20 cellular contexts compared by ENCODE assay signal in genomic region chr15:64604319-64604718, GRCh38.
"Had no signal": no experiment of that assay in that cellular context is flagged by ENCODE, and none has a peak within 500 bp of the region (broad histone marks: within the 10 kb centered on the region; RNA-seq: fewer than 3 reads in every experiment).

No MANE protein-coding gene starts in this region.

- H3K4me3 ChIP-seq: body of pancreas, dorsolateral prefrontal cortex, lung, right atrium auricular region, suprapubic skin, transverse colon, vagina had no signal

- H3K9me3 Mint-ChIP-seq: activated CD4-positive, alpha-beta T cell treated with anti-CD3 and anti-CD28 coated beads, Interleukin-2, amount 10 ng/mL, durations not matched to agents 7 days and 5 days; activated naive CD4-positive, alpha-beta T cell treated with anti-CD3 and anti-CD28 coated beads, Interleukin-2, amount 50 U/mL, for 72 hours; neural crest cell had no signal

- H3K27ac ChIP-seq: body of pancreas, dorsolateral prefrontal cortex, right atrium auricular region, suprapubic skin, transverse colon, vagina had no signal

- H3K36me3 ChIP-seq: right atrium auricular region, suprapubic skin, transverse colon, vagina had no signal

- ATAC-seq: activated CD4-positive, CD25-positive, alpha-beta regulatory T cell treated with anti-CD3 and anti-CD28 coated beads, Interleukin-2, amount 50 U/mL, for 24 hours; body of pancreas had no signal

- H3K27ac Mint-ChIP-seq: progenitor cell of endocrine pancreas had no signal

- H3K9me3 ChIP-seq: body of pancreas, right atrium auricular region, suprapubic skin, transverse colon, vagina had no signal

- H3K4me1 ChIP-seq: right atrium auricular region, suprapubic skin had no signal

- H3K27me3 ChIP-seq: body of pancreas, dorsolateral prefrontal cortex, right atrium auricular region, suprapubic skin, transverse colon, vagina had no signal

- H3K27me3 Mint-ChIP-seq: activated CD4-positive, alpha-beta T cell treated with anti-CD3 and anti-CD28 coated beads, Interleukin-2, amount 10 ng/mL, durations not matched to agents 7 days and 5 days; progenitor cell of endocrine pancreas had no signal

- DNase-seq: activated CD4-positive, alpha-beta T cell treated with anti-CD3 and anti-CD28 coated beads, Interleukin-2, amount 10 ng/mL, durations not matched to agents 7 days and 5 days; amygdala; body of pancreas; central memory CD4-positive, alpha-beta T cell; dorsolateral prefrontal cortex; foreskin melanocyte; head of caudate nucleus; stimulated activated CD4-positive, alpha-beta T cell treated with anti-CD3 and anti-CD28 coated beads, Interleukin-12 subunit alpha, Interleukin-12 subunit beta, amount 100 ng/mL, for 4 hours; stimulated activated CD4-positive, alpha-beta T cell treated with anti-CD3 and anti-CD28 coated beads, Interleukin-1b, Interleukin-23, amount 100 ng/mL, for 48 hours; stimulated activated CD8-positive, alpha-beta memory T cell treated with anti-CD3 and anti-CD28 coated beads, Interleukin-4, amount 100 ng/mL, for 48 hours; stimulated activated naive CD4-positive, alpha-beta T cell treated with Interleukin-2 at 50 U/mL for 16 hours; transverse colon had no signal

- H3K4me3 Mint-ChIP-seq: activated CD4-positive, alpha-beta T cell treated with anti-CD3 and anti-CD28 coated beads, Interleukin-2, amount 10 ng/mL, durations not matched to agents 7 days and 5 days; neural crest cell had no signal
